1 cellular context compared by ENCODE assay signal in the genomic region with DNA sequence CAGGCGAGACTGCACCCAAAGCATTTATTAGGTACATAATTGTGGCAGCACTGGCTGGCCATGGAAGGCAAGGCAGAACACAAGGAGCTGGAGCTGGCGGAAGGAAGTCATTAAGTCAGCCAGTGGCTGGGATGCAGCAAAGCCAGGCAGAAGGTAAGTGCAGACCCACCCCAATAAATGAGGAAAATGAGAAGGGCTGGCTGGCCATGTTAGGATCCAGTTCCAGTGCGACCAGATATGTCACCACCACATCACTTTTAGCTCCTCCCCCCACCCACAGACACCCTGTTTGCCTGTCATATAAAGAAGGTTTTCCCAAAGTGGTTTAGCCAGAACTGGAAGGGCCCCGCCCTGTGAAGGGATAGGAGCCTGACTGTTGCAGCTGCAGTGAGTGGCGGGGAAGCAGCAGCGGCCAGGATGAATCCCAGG.
TF ChIP-seq lines count a peak whose summit lies in the region.

Gene FURIN (plus strand): TSS at position 328 of the 429 bp plus-strand sequence. CDS start 7,153 bp downstream, outside the sequence.

TF ChIP-seq in HepG2, 621 proteins besides CTCF, POLR2A, EP300 and RAD21:
- TF ChIP-seq KIAA2018 (CRISPR knock-in tag; IDR thresholded peaks at IDR 0.05; ENCODE audit: borderline replicate concordance) (no peak), ZNF317 (CRISPR knock-in tag; IDR thresholded peaks at IDR 0.05) (no peak)
